ENCODE assay signal across 23 cellular contexts in the genomic region with DNA sequence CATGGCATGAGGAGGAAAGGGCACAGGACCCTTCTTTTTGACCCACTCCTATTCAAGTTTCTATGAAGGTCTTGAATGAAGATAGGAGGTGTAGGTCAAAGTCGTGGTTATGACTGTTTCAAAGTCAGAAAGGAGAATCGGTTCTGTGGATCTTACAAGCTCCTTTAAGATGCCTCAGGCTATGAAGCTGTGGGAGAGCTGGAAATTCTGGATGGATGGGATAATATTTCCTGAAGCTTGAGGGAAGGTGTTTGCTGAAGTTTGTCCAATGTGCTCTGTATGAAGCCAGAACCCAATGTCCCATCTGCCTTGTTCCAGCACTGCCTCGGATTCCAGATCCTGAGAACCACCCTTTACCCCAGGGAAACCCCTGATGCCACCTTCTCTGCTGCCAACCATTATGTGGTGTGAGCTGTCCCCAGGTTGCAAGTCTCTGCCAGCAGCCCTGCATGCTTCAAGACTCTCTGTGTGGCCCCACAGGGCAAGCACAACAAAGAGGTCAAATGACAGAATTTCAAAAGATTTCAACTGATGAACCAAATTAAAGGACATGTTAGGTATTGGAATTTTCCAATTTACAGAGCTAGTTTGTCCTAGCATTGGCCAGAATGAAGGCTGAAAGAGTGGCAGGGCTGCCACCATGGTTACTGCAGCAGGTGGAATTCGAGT.
"Had no signal": no experiment of that assay in that cellular context is flagged by ENCODE, and none has a peak within 500 bp of the region (broad histone marks: within the 10 kb centered on the region; RNA-seq: fewer than 3 reads in every experiment).

No MANE protein-coding gene starts in this region.

- H3K4me3 ChIP-seq: colonic mucosa, lower lobe of right lung, pancreas, right lobe of liver, stomach, testis, tibial artery, upper lobe of left lung had no signal

- H3K27me3 ChIP-seq: colonic mucosa, pancreas, right lobe of liver, stomach, testis, tibial artery, upper lobe of left lung had no signal

- H3K36me3 ChIP-seq: colonic mucosa, lower lobe of right lung, neutrophil, pancreas, right lobe of liver, stomach, tibial artery, upper lobe of left lung had no signal

- DNase-seq: colonic mucosa; dermis blood vessel endothelial cell; effector memory CD4-positive, alpha-beta T cell; erythroblast; hypothalamus; immature natural killer cell; islet precursor cell; kidney glomerular epithelial cell; left colon; left ventricle myocardium superior; lower lobe of right lung; natural killer cell; pancreas; right lobe of liver; small intestine; stimulated activated CD4-positive, alpha-beta T cell treated with anti-CD3 and anti-CD28 coated beads, Interleukin-15, amount 100 ng/mL, for 24 hours; stimulated activated CD4-positive, alpha-beta T cell treated with anti-CD3 and anti-CD28 coated beads, Interleukin-2, amount 100 ng/mL, for 48 hours; stimulated activated naive B cell treated with anti-CD40 and anti-IgM and Interleukin-4, amounts not matched to agents 10 μg/mL and 1 μg/mL and 100 μg/mL, for 72 hours; stomach; testis; tibial artery; upper lobe of left lung had no signal

- H3K4me1 ChIP-seq: colonic mucosa, lower lobe of right lung, pancreas, right lobe of liver, stomach, testis had no signal

- H3K27ac ChIP-seq: colonic mucosa, lower lobe of right lung, neutrophil, pancreas, right lobe of liver, stomach, testis, tibial artery, upper lobe of left lung had no signal

- H3K9me3 ChIP-seq: colonic mucosa, lower lobe of right lung, neutrophil, pancreas, right lobe of liver, testis, tibial artery had no signal
